8 cellular contexts compared by ENCODE assay signal in the genomic region with DNA sequence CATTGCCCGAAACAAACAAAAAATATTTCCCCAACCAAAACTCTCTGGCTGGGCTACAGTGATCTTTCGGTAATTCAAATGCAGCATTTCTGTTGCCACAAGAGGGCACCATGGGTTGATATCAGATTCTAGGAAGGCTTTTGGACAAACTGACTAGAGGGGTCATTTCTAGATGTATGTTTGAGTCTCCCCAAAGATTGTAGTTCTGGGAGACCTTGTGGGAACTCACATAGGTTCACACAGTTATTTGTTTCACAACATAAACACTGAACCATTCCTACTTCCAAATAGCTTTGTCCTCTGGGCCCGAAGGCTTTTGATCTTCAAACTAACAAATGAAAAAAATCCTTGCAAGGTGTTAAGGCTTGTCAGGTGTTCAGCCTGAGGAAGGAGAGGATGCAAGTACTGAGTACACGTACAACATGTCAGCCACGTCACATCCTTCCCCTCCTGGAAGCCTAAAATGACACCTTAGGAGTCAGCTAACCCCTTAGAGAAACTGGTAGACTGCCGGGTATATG. TPM values are rescaled to one million over a fixed set of nuclear protein-coding genes. Genes with fewer than 3 reads are reported as not detected.
DNase-seq lines count a peak whose midpoint lies in the region; ATAC-seq, FAIRE-seq and TF ChIP-seq lines count a peak whose summit lies in the region.

No MANE protein-coding gene starts in this region.

- peak; percentile 54 for FAIRE-seq in GM12878 (lab: Jason Lieb, UNC)

- no peaks in the 10 kb centered on the region for H3K36me3 ChIP-seq in SK-N-SH (replicated peaks in 1 of 2; ENCODE audit: control insufficient read depth in 1 of 2, insufficient read depth in 2 of 2, low read length in 1 of 2)
- no peaks in the 10 kb centered on the region for H3K36me3 ChIP-seq in GM12878 (ENCODE audit: control insufficient read depth in 2 of 2, insufficient read depth in 2 of 2, low read length in 1 of 2)

- no peaks in the 10 kb centered on the region for H3K9me2 ChIP-seq in SK-N-SH

- DNase-seq in activated CD8-positive, alpha-beta memory T cell treated with anti-CD3 and anti-CD28 coated beads for 1 hour (ENCODE audit: extremely low read depth in 1 of 2, low read depth in 1 of 2), result peak; percentile 29 to 36
- DNase-seq in activated CD8-positive, alpha-beta memory T cell treated with anti-CD3 and anti-CD28 coated beads, Interleukin-2, amount 50 U/mL, for 48 hours, result no peak
- DNase-seq in HS-5 (ENCODE audit: low read depth), result peak; percentile 6
- DNase-seq in SK-N-SH, result peak; percentile 52
- DNase-seq in GM12878 (ENCODE audit: low read depth, low spot score), result peak; percentile 30
- DNase-seq in iPS-NIHi11 (ENCODE audit: low spot score), result peak; percentile 68
- peak in 2 of 3 experiments; percentile 39 for DNase-seq in stimulated activated CD4-positive, alpha-beta T cell treated with anti-CD3 and anti-CD28 coated beads, TNF-alpha, amount 100 ng/mL, for 4 hours (ENCODE audit: low read depth in 3 of 3)

- H3K4me2 ChIP-seq in SK-N-SH (peak overlapping the region; percentile 40; the same call in 1 of the 2 replicates), GM12878 (ENCODE audit: control insufficient read depth, insufficient read depth) (no peak overlapping the region)

- H3K27ac ChIP-seq in SK-N-SH (ENCODE audit: low read depth in 2 of 2, low read length in 1 of 2) (no peak overlapping the region), GM12878 (ENCODE audit: control insufficient read depth, insufficient read depth) (no peak overlapping the region)

- no peak for TF ChIP-seq POLR2A in GM12878 (IDR thresholded peaks at IDR 0.05; ENCODE audit: low read depth, low read length)

- CTCF ChIA-PET in SK-N-SH (lab: Yijun Ruan, JAX) (interaction anchor here (0.6 to 3.5 kb wide), 17 partner anchors 9 to 515 kb away, joined by 3 to 22 read pairs (median 4); no protein-coding TSS in a partner anchor), GM12878 (lab: Yijun Ruan, JAX) (interaction anchor here (0.6 to 6.0 kb wide), 41 partner anchors 8 to 418 kb away, joined by 3 to 142 read pairs (median 5); partner anchors contain the start of gene IL15RA)

- H3K27me3 ChIP-seq in SK-N-SH (ENCODE audit: insufficient read depth) (no peaks in the 10 kb centered on the region; the same call in 1 of the 2 replicates), GM12878 (replicated peaks in 1 of 2; ENCODE audit: control insufficient read depth in 2 of 2, insufficient read depth in 2 of 2, low read length in 1 of 2) (no peaks in the 10 kb centered on the region; a peak in 1 of 4 replicates)

- H3F3A ChIP-seq in SK-N-SH (replicated peaks; ENCODE audit: insufficient read depth), result no peaks in the 10 kb centered on the region

- no peak for TF ChIP-seq EP300 in SK-N-SH (IDR thresholded peaks at IDR 0.05; ENCODE audit: borderline replicate concordance in 1 of 2, low read depth in 1 of 2, low read length in 1 of 2)
- TF ChIP-seq EP300 in GM12878 (IDR thresholded peaks at IDR 0.05; ENCODE audit: borderline replicate concordance in 1 of 2, control insufficient read depth in 1 of 2, low read depth in 2 of 2, low read length in 2 of 2), result no peak

- H4K20me1 ChIP-seq in SK-N-SH (ENCODE audit: insufficient read depth) (no peaks in the 10 kb centered on the region), GM12878 (ENCODE audit: control insufficient read depth, insufficient read depth) (no peaks in the 10 kb centered on the region)

- H2AFZ ChIP-seq in SK-N-SH (ENCODE audit: low read depth), result peak overlapping the region; percentile 76; the same call in 1 of the 2 replicates
- peak overlapping the region; percentile 32 for H2AFZ ChIP-seq in GM12878 (ENCODE audit: control insufficient read depth, low read depth, low read length)

- H3K9me3 ChIP-seq in SK-N-SH (no peaks in the 10 kb centered on the region), GM12878 (replicated peaks; ENCODE audit: control insufficient read depth, insufficient read depth, low read length) (no peaks in the 10 kb centered on the region)

- POLR2A ChIA-PET in SK-N-SH (lab: Yijun Ruan, JAX), result no interaction called here
- POLR2A ChIA-PET in GM12878 (lab: Charles Lee), result interaction anchor here (0.7 to 2.1 kb wide), 8 partner anchors 14 to 1365 kb away, joined by 3 to 12 read pairs (median 3); no protein-coding TSS in a partner anchor

- 51% methylated on average over 6 of the region's 6 CpGs for WGBS in SK-N-SH (ENCODE audit: low lambda C conversion rate)
- 26% methylated on average over 6 of the region's 6 CpGs for WGBS in GM12878 (ENCODE audit: insufficient coverage, insufficient replicate concordance, low lambda C conversion rate, missing lambda C conversion rate)

- in situ Hi-C loops in GM12878 (cut with MboI), result loop anchor here (5.0 to 10.0 kb wide), 2 partner anchors 68 to 390 kb away; no protein-coding TSS in a partner anchor

- RAD21 ChIA-PET in GM12878 (lab: Charles Lee; ENCODE audit: unreplicated experiment), result interaction anchor here (1.1 to 2.6 kb wide), 17 partner anchors 14 to 392 kb away, joined by 3 to 45 read pairs (median 7); partner anchors contain the start of genes ANKRD16, FBH1, IL15RA and PFKFB3

- peak; percentile 91 for ATAC-seq in GM12878
- ATAC-seq in HG03139 (IDR thresholded peaks at IDR 0.05; ENCODE audit: unreplicated experiment), result no peak

- no TSS peak for BruUV-seq in GM12878 (replicated peaks; lab: Mats Ljungman, UMichigan)

- TF ChIP-seq CTCF in SK-N-SH (IDR thresholded peaks at IDR 0.05) (peak; percentile 77), GM12878 (IDR thresholded peaks at IDR 0.05 in 2 of 3, conservative IDR thresholded peaks at IDR 0.05 in 1 of 3; ENCODE audit: control insufficient read depth in 2 of 3, extremely low read depth in 1 of 3, insufficient read depth in 1 of 3, low read depth in 3 of 3, low read length in 3 of 3) (peak; percentile 68 to 82 (median 77))

- intact Hi-C loops in GM12878 (cut with micrococcal nuclease; ENCODE audit: unreplicated experiment), result loop anchor here (1.0 to 2.0 kb wide), 3 partner anchors 37 to 386 kb away; no protein-coding TSS in a partner anchor

- no peak overlapping the region for H3K9ac ChIP-seq in SK-N-SH
- no peak overlapping the region for H3K9ac ChIP-seq in GM12878 (ENCODE audit: control insufficient read depth, insufficient read depth, low read length)

- H3K4me3 ChIP-seq in SK-N-SH (ENCODE audit: low read depth in 2 of 2, low read length in 1 of 2) (peak overlapping the region in 1 of 2 experiments; percentile 40; a peak in 1 of 4 replicates), GM12878 (no peak overlapping the region)

- SMC1A ChIA-PET in GM12878 (lab: Charles Lee; ENCODE audit: uncharacterized antibody, unreplicated experiment), result interaction anchor here (0.6 to 8.2 kb wide), 31 partner anchors 9 to 665 kb away, joined by 3 to 81 read pairs (median 4); no protein-coding TSS in a partner anchor

- peak; percentile 57 for TF ChIP-seq RAD21 in SK-N-SH (IDR thresholded peaks at IDR 0.05; ENCODE audit: low read length)
- TF ChIP-seq RAD21 in GM12878 (IDR thresholded peaks at IDR 0.05; ENCODE audit: insufficient read depth, low read depth, low read length), result peak; percentile 89

- H3K79me2 ChIP-seq in SK-N-SH (ENCODE audit: insufficient read depth) (no peaks in the 10 kb centered on the region), GM12878 (ENCODE audit: control insufficient read depth, insufficient read depth, low read length) (no peaks in the 10 kb centered on the region)

- H3K4me1 ChIP-seq in SK-N-SH (ENCODE audit: control insufficient read depth in 1 of 2, insufficient read depth in 2 of 2, low read depth in 1 of 2, low read length in 1 of 2) (no peaks in the 10 kb centered on the region; a peak in 1 of 4 replicates), GM12878 (ENCODE audit: control insufficient read depth, insufficient read depth, low read length) (no peaks in the 10 kb centered on the region)

RNA-seq across cellular contexts. Expression of gene IL15RA, which starts 37.0 kb away (rescaled TPM):
- 1.2 and 2.1 TPM in 2 replicates for polyA plus RNA-seq in SK-N-SH (2012; rRNA removed)
- polyA plus RNA-seq in SK-N-SH (2012; cell fraction: cytosol; rRNA removed), result 0.82 and 1.3 TPM in 2 replicates
- polyA plus RNA-seq in SK-N-SH (2012; cell fraction: nucleus; rRNA removed), result 1.5 and 2.1 TPM in 2 replicates
- 16.9 and 18.2 TPM in 2 replicates for total RNA-seq in GM12878 (2013; cell fraction: nucleolus; rRNA removed)
- 14.7 and 15.2 TPM in 2 replicates for total RNA-seq in GM12878 (2014; rRNA removed)
- 6.5 and 7.7 TPM in 2 replicates for total RNA-seq in GM12878 (2014; rRNA removed; fragmentation: Illumina TruSeq; extraction: Trizol)
- total RNA-seq in GM12878 (2021), result 9.9 and 12.1 TPM in 2 replicates
- polyA plus RNA-seq in GM12878 (2011; ENCODE audit: low read depth), result 4.5 TPM
- polyA plus RNA-seq in GM12878 (2011; rRNA removed), result 6.5 and 12.0 TPM in 2 replicates
- polyA plus RNA-seq in GM12878 (2011; cell fraction: cytosol; rRNA removed), result 14.3 and 16.3 TPM in 2 replicates
- polyA plus RNA-seq in GM12878 (2011; cell fraction: nucleus; rRNA removed), result 14.8 and 16.5 TPM in 2 replicates
- polyA plus RNA-seq in GM12878 (2012), result 8.6 and 11.8 TPM in 2 replicates
- 7.8 and 9.8 TPM in 2 replicates for polyA plus RNA-seq in GM12878 (2014; fragmentation: Illumina TruSeq; extraction: Trizol)
- polyA plus RNA-seq in GM12878 (2014; fragmentation: Nextera tagmentation; extraction: Ambion mirVana), result 1 to 10 TPM; 2.0 to 4.2 TPM
- polyA plus RNA-seq in GM12878 (2014; rRNA removed), result 13.3 and 14.8 TPM in 2 replicates
- 10 to 100 TPM; 13.8 to 14.6 TPM for polyA plus RNA-seq in GM12878 (2016; fragmentation: Nextera tagmentation; extraction: Ambion mirVana)
- polyA minus RNA-seq in GM12878 (2011; rRNA and poly(A)+ RNA removed), result 5.0 and 8.7 TPM in 2 replicates
- polyA minus RNA-seq in GM12878 (2011; cell fraction: cytosol; rRNA and poly(A)+ RNA removed), result 2.7 and 4.3 TPM in 2 replicates
- 1.9 and 4.3 TPM in 2 replicates for polyA minus RNA-seq in GM12878 (2011; cell fraction: nucleus; rRNA and poly(A)+ RNA removed)

RNA-seq across cellular contexts. Expression of gene IL2RA, which starts 47.9 kb away (rescaled TPM):
- polyA plus RNA-seq in SK-N-SH (2012; rRNA removed), result not detected in 2 replicates
- not detected in 2 replicates for polyA plus RNA-seq in SK-N-SH (2012; cell fraction: cytosol; rRNA removed)
- not detected in 2 replicates for polyA plus RNA-seq in SK-N-SH (2012; cell fraction: nucleus; rRNA removed)
- 4.9 and 10.7 TPM in 2 replicates for total RNA-seq in GM12878 (2013; cell fraction: nucleolus; rRNA removed)
- 3.4 and 4.0 TPM in 2 replicates for total RNA-seq in GM12878 (2014; rRNA removed)
- 5.0 and 5.3 TPM in 2 replicates for total RNA-seq in GM12878 (2014; rRNA removed; fragmentation: Illumina TruSeq; extraction: Trizol)
- 5.0 and 5.3 TPM in 2 replicates for total RNA-seq in GM12878 (2021)
- polyA plus RNA-seq in GM12878 (2011; ENCODE audit: low read depth), result 0.97 TPM
- polyA plus RNA-seq in GM12878 (2011; rRNA removed), result 2.2 and 2.4 TPM in 2 replicates
- 1.2 TPM in 2 replicates for polyA plus RNA-seq in GM12878 (2011; cell fraction: cytosol; rRNA removed)
- polyA plus RNA-seq in GM12878 (2011; cell fraction: nucleus; rRNA removed), result 0.80 and 1.1 TPM in 2 replicates
- polyA plus RNA-seq in GM12878 (2012), result 1.3 and 2.2 TPM in 2 replicates
- polyA plus RNA-seq in GM12878 (2014; fragmentation: Illumina TruSeq; extraction: Trizol), result 5.6 and 6.0 TPM in 2 replicates
- 1 to 10 TPM; 3.3 to 5.1 TPM for polyA plus RNA-seq in GM12878 (2014; fragmentation: Nextera tagmentation; extraction: Ambion mirVana)
- polyA plus RNA-seq in GM12878 (2014; rRNA removed), result 3.4 and 3.9 TPM in 2 replicates
- polyA plus RNA-seq in GM12878 (2016; fragmentation: Nextera tagmentation; extraction: Ambion mirVana), result 1 to 10 TPM; 4.8 to 5.7 TPM
- polyA minus RNA-seq in GM12878 (2011; rRNA and poly(A)+ RNA removed), result 1.0 and 1.1 TPM in 2 replicates
- not detected in 2 replicates for polyA minus RNA-seq in GM12878 (2011; cell fraction: cytosol; rRNA and poly(A)+ RNA removed)
- polyA minus RNA-seq in GM12878 (2011; cell fraction: nucleus; rRNA and poly(A)+ RNA removed), result 0.77 and 1.2 TPM in 2 replicates
